In the genomic region with DNA sequence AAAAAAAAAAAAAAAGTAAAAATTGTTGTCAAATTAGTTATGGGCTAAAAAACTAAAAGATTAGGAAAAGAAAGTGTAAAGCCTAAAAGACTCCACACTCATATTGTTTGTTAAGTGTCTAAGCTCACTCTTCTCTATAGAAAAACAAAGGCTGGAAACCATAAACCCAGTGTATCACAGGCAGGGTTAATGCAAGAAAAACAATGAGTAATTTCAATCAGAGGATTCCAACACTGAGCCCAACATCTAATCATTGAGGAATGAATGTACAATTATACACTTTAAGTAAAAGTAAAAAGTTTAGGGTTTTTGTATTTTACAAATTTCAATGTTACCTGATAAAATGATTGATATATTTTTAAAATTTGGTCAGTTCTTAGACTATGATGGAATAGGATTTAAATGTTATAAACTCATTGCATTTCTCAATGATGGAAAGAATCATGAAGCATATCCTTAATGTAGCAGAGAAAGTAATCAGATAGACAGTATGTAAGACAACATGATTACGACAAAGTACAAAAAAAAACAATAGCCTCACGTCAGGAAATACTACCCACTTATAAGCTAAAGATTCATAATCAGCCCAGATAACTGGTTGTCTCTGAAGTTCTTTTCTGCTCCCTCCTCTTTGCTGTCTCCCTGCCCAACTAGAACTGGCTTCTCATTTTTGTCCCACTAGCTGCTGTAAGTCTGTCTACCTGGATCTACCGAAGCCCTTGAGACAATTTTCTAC, we compare ENCODE assay signal across 24 cellular contexts. TPM values are rescaled to one million over a fixed set of nuclear protein-coding genes. Genes with fewer than 3 reads are reported as not detected.
DNase-seq lines count a peak whose midpoint lies in the region; ATAC-seq and TF ChIP-seq lines count a peak whose summit lies in the region.
"Had no signal": no experiment of that assay in that cellular context is flagged by ENCODE, and none has a peak within 500 bp of the region (broad histone marks: within the 10 kb centered on the region; RNA-seq: fewer than 3 reads in every experiment).

No MANE protein-coding gene starts in this region.

- no peak overlapping the region for H3K27ac ChIP-seq in MM.1S (ENCODE audit: low read length)
- H3K27ac ChIP-seq: esophagus squamous epithelium, psoas muscle, spleen, thyroid gland, WERI-Rb-1 had no signal

- TF ChIP-seq CTCF in epithelial cell of esophagus (IDR thresholded peaks at IDR 0.05; ENCODE audit: insufficient read depth, low read depth, low read length, missing control alignments) (no peak), mesothelial cell of epicardium (IDR thresholded peaks at IDR 0.05; ENCODE audit: unreplicated experiment) (no peak), MM.1S (IDR thresholded peaks at IDR 0.05; ENCODE audit: low read length) (no peak)

- H3F3A ChIP-seq in MM.1S (ENCODE audit: insufficient read depth, low read length): no peaks in the 10 kb centered on the region

- peak overlapping the region; percentile 51 for H3K27ac Mint-ChIP-seq in mesothelial cell of epicardium
- H3K27ac Mint-ChIP-seq in stimulated activated effector memory CD8-positive, alpha-beta T cell treated with anti-CD3 and anti-CD28 coated beads, Interleukin-12 subunit alpha, Interleukin-12 subunit beta, amount 100 ng/mL, for 72 hours: no peak overlapping the region
- H3K27ac Mint-ChIP-seq: activated CD8-positive, alpha-beta T cell treated with anti-CD3 and anti-CD28 coated beads for 36 hours; activated naive CD4-positive, alpha-beta T cell treated with anti-CD3 and anti-CD28 coated beads, Interleukin-2, amount 50 U/mL, for 24 hours; activated T-cell treated with anti-CD3 and anti-CD28 coated beads, Interleukin-2, amount 50 U/mL, for 24 hours; CD4-positive, alpha-beta T cell had no signal

- H3K4me1 Mint-ChIP-seq in mesothelial cell of epicardium: peaks cover 48% of the 10 kb centered on the region
- H3K4me1 Mint-ChIP-seq in stimulated activated effector memory CD8-positive, alpha-beta T cell treated with anti-CD3 and anti-CD28 coated beads, Interleukin-12 subunit alpha, Interleukin-12 subunit beta, amount 100 ng/mL, for 72 hours: peaks cover 16% of the 10 kb centered on the region
- H3K4me1 Mint-ChIP-seq in activated T-cell treated with anti-CD3 and anti-CD28 coated beads, Interleukin-2, amount 50 U/mL, for 4 hours (ENCODE audit: low read depth): peaks cover 13% of the 10 kb centered on the region

- H3K4me3 ChIP-seq in epithelial cell of esophagus (ENCODE audit: low read length): no peak overlapping the region
- H3K4me3 ChIP-seq in MM.1S (ENCODE audit: low read length): no peak overlapping the region
- H3K4me3 ChIP-seq: esophagus squamous epithelium, psoas muscle, spleen, thyroid gland had no signal

- H3K9me3 ChIP-seq in MM.1S (replicated peaks; ENCODE audit: insufficient read depth, low read length): no peaks in the 10 kb centered on the region
- H3K9me3 ChIP-seq: esophagus squamous epithelium, psoas muscle, spleen, thyroid gland had no signal

- H3K4me1 ChIP-seq in MM.1S (ENCODE audit: low read length): 0 out of 2 replicates have a peak, but pooled peaks cover 3% of the 10 kb centered on the region

- peak; percentile 16 for DNase-seq in Caki2 (ENCODE audit: low read depth)
- DNase-seq in epithelial cell of esophagus (ENCODE audit: low read depth): peak; percentile 18
- no peak for DNase-seq in mesothelial cell of epicardium (ENCODE audit: low spot score in 2 of 2, unreplicated experiment in 2 of 2)
- DNase-seq in KBM-7: no peak
- no peak for DNase-seq in stimulated activated effector memory CD8-positive, alpha-beta T cell treated with anti-CD3 and anti-CD28 coated beads, Interleukin-12 subunit alpha, Interleukin-12 subunit beta, amount 100 ng/mL, for 72 hours (ENCODE audit: low spot score in 2 of 2)
- no peak for DNase-seq in activated T-cell treated with anti-CD3 and anti-CD28 coated beads, Interleukin-2, amount 50 U/mL, for 4 hours
- DNase-seq in MM.1S: no peak
- DNase-seq: ACHN; activated CD8-positive, alpha-beta T cell treated with anti-CD3 and anti-CD28 coated beads for 36 hours; activated T-cell treated with anti-CD3 and anti-CD28 coated beads, Interleukin-2, amount 50 U/mL, for 24 hours; CD4-positive, alpha-beta T cell; DMS79 treated with DMSO at 0.1 percent for 48 hours; esophagus squamous epithelium; hippocampal formation; midbrain; NCI-H524 treated with DMSO at 0.1 percent for 48 hours; psoas muscle; Right ventricle myocardium superior; spleen; thyroid gland; WERI-Rb-1 had no signal

- H3K4me2 ChIP-seq in MM.1S (ENCODE audit: low read depth, low read length): no peak overlapping the region

- H3K36me3 Mint-ChIP-seq in mesothelial cell of epicardium: no peaks in the 10 kb centered on the region
- H3K36me3 Mint-ChIP-seq in stimulated activated effector memory CD8-positive, alpha-beta T cell treated with anti-CD3 and anti-CD28 coated beads, Interleukin-12 subunit alpha, Interleukin-12 subunit beta, amount 100 ng/mL, for 72 hours: no peaks in the 10 kb centered on the region
- no peaks in the 10 kb centered on the region for H3K36me3 Mint-ChIP-seq in activated T-cell treated with anti-CD3 and anti-CD28 coated beads, Interleukin-2, amount 50 U/mL, for 4 hours (ENCODE audit: insufficient read depth)
- H3K36me3 Mint-ChIP-seq: activated naive CD4-positive, alpha-beta T cell treated with anti-CD3 and anti-CD28 coated beads, Interleukin-2, amount 50 U/mL, for 24 hours had no signal

- no peaks in the 10 kb centered on the region for H3K36me3 ChIP-seq in MM.1S (replicated peaks; ENCODE audit: insufficient read depth, low read length)
- H3K36me3 ChIP-seq: esophagus squamous epithelium, spleen, thyroid gland, WERI-Rb-1 had no signal

- H3K4me3 Mint-ChIP-seq in mesothelial cell of epicardium: no peak overlapping the region
- no peak overlapping the region for H3K4me3 Mint-ChIP-seq in stimulated activated effector memory CD8-positive, alpha-beta T cell treated with anti-CD3 and anti-CD28 coated beads, Interleukin-12 subunit alpha, Interleukin-12 subunit beta, amount 100 ng/mL, for 72 hours
- H3K4me3 Mint-ChIP-seq in activated T-cell treated with anti-CD3 and anti-CD28 coated beads, Interleukin-2, amount 50 U/mL, for 4 hours: no peak overlapping the region
- H3K4me3 Mint-ChIP-seq: activated CD8-positive, alpha-beta T cell treated with anti-CD3 and anti-CD28 coated beads for 36 hours; activated naive CD4-positive, alpha-beta T cell treated with anti-CD3 and anti-CD28 coated beads, Interleukin-2, amount 50 U/mL, for 24 hours; activated T-cell treated with anti-CD3 and anti-CD28 coated beads, Interleukin-2, amount 50 U/mL, for 24 hours; CD4-positive, alpha-beta T cell; neural crest cell had no signal

- ATAC-seq in stimulated activated effector memory CD8-positive, alpha-beta T cell treated with anti-CD3 and anti-CD28 coated beads, Interleukin-12 subunit alpha, Interleukin-12 subunit beta, amount 100 ng/mL, for 72 hours: no peak
- no peak for ATAC-seq in activated T-cell treated with anti-CD3 and anti-CD28 coated beads, Interleukin-2, amount 50 U/mL, for 4 hours
- ATAC-seq: activated CD8-positive, alpha-beta T cell treated with anti-CD3 and anti-CD28 coated beads for 36 hours; psoas muscle had no signal

- in situ Hi-C loops in Caki2 (cut with HindIII; ENCODE audit: low pct_unique_long_range_greater_than_20kb, low sequenced_read_pairs) (no loop called here), KBM-7 (cut with MboI; ENCODE audit: low pct_unique_long_range_greater_than_20kb, low sequenced_read_pairs) (no loop called here)

- no peaks in the 10 kb centered on the region for H3K9me2 ChIP-seq in MM.1S (replicated peaks; ENCODE audit: insufficient read depth, low read length)

- H2AFZ ChIP-seq in MM.1S (ENCODE audit: low read length): no peak overlapping the region

- no peaks in the 10 kb centered on the region for H3K9me3 Mint-ChIP-seq in mesothelial cell of epicardium
- H3K9me3 Mint-ChIP-seq in stimulated activated effector memory CD8-positive, alpha-beta T cell treated with anti-CD3 and anti-CD28 coated beads, Interleukin-12 subunit alpha, Interleukin-12 subunit beta, amount 100 ng/mL, for 72 hours: no peaks in the 10 kb centered on the region
- no peaks in the 10 kb centered on the region for H3K9me3 Mint-ChIP-seq in activated T-cell treated with anti-CD3 and anti-CD28 coated beads, Interleukin-2, amount 50 U/mL, for 4 hours
- H3K9me3 Mint-ChIP-seq: activated CD8-positive, alpha-beta T cell treated with anti-CD3 and anti-CD28 coated beads for 36 hours; activated naive CD4-positive, alpha-beta T cell treated with anti-CD3 and anti-CD28 coated beads, Interleukin-2, amount 50 U/mL, for 24 hours; activated T-cell treated with anti-CD3 and anti-CD28 coated beads, Interleukin-2, amount 50 U/mL, for 24 hours; CD4-positive, alpha-beta T cell; neural crest cell had no signal

- no peaks in the 10 kb centered on the region for H3K27me3 Mint-ChIP-seq in mesothelial cell of epicardium (ENCODE audit: low read depth)
- H3K27me3 Mint-ChIP-seq in activated T-cell treated with anti-CD3 and anti-CD28 coated beads, Interleukin-2, amount 50 U/mL, for 4 hours (ENCODE audit: low read depth): peaks cover 12% of the 10 kb centered on the region

- no peaks in the 10 kb centered on the region for H4K20me1 ChIP-seq in MM.1S (ENCODE audit: insufficient read depth, low read length)

- H3K79me2 ChIP-seq in MM.1S (ENCODE audit: low read length): no peaks in the 10 kb centered on the region

- no peak overlapping the region for H3K9ac ChIP-seq in MM.1S (ENCODE audit: low read length)

- no peaks in the 10 kb centered on the region for H3K27me3 ChIP-seq in MM.1S (replicated peaks; ENCODE audit: insufficient read depth, low read length)
- H3K27me3 ChIP-seq: esophagus squamous epithelium, thyroid gland had no signal

TF ChIP-seq in PFSK-1, 5 proteins besides CTCF, POLR2A, EP300 and RAD21:
- TF ChIP-seq FOXP2 (optimal IDR thresholded peaks at IDR 0.05; ENCODE audit: borderline replicate concordance, extremely low read depth, extremely low read length, insufficient read depth): no peak
- no peak for TF ChIP-seq POLR2AphosphoS5 (IDR thresholded peaks at IDR 0.05; ENCODE audit: low read depth, low read length)
- no peak for TF ChIP-seq SIN3A (IDR thresholded peaks at IDR 0.05; ENCODE audit: borderline replicate concordance, insufficient read depth, low read length)
- TF ChIP-seq TAF1 (IDR thresholded peaks at IDR 0.05; ENCODE audit: borderline replicate concordance, insufficient read depth, low read length): peak; percentile 19; the same call in 1 of the 2 replicates

RNA-seq across cellular contexts. Expression of a gene that starts 44.5 kb away (rescaled TPM):
- 65.6 and 67.7 TPM in 2 replicates for total RNA-seq in Caki2 (2014; rRNA removed; shearing (Covaris generic); ENCODE audit: low replicate concordance)
- 31.0 TPM for polyA plus RNA-seq in PFSK-1 (2012; ENCODE audit: insufficient read length, low read depth)
- total RNA-seq in mesothelial cell of epicardium: 106 to 113 TPM (median 110 TPM) in 3 replicates
- total RNA-seq in activated T-cell treated with anti-CD3 and anti-CD28 coated beads, Interleukin-2, amount 50 U/mL, for 4 hours: 10 to 100 TPM; 86.5 to 89.9 (median 89.9) TPM

Comparison
In these comparisons a context has a peak if more than half of its experiments do, and no peak if none do; other contexts are left out.
1. DNase-seq: peak in Caki2 (single experiment) and epithelial cell of esophagus (single experiment); none in mesothelial cell of epicardium (0 of 2), KBM-7 (single experiment), stimulated activated effector memory CD8-positive, alpha-beta T cell treated with anti-CD3 and anti-CD28 coated beads, Interleukin-12 subunit alpha, Interleukin-12 subunit beta, amount 100 ng/mL, for 72 hours (0 of 2), activated T-cell treated with anti-CD3 and anti-CD28 coated beads, Interleukin-2, amount 50 U/mL, for 4 hours (single experiment) and MM.1S (single experiment).